Comparison of ENCODE assay signal across 1 cellular context in genomic region chr2:36380624-36381481, GRCh38.
TF ChIP-seq lines count a peak whose summit lies in the region.

No MANE protein-coding gene starts in this region.

TF ChIP-seq in H1, 55 proteins besides CTCF, POLR2A, EP300 and RAD21:
- TF ChIP-seq TBP (IDR thresholded peaks at IDR 0.05; ENCODE audit: low read depth, low read length) (no peak), YY1 (IDR thresholded peaks at IDR 0.05; ENCODE audit: low read depth, low read length) (peak; percentile 51; the same call in 1 of the 2 replicates), ASH2L (IDR thresholded peaks at IDR 0.05; ENCODE audit: low read length) (peak; percentile 71), MAX (IDR thresholded peaks at IDR 0.05) (no peak), JUN (IDR thresholded peaks at IDR 0.05; ENCODE audit: low read depth, low read length) (no peak), SRF (IDR thresholded peaks at IDR 0.05; ENCODE audit: low read depth, low read length) (no peak), CEBPB (IDR thresholded peaks at IDR 0.05; ENCODE audit: low read depth, low read length) (no peak), SIN3A (conservative IDR thresholded peaks at IDR 0.05 in 1 of 2, IDR thresholded peaks at IDR 0.05 in 1 of 2; ENCODE audit: low read depth in 1 of 2, low read length in 2 of 2) (no peak), TAF1 (IDR thresholded peaks at IDR 0.05; ENCODE audit: low read depth, low read length) (peak; percentile 0; the same call in 1 of the 2 replicates), SIX5 (IDR thresholded peaks at IDR 0.05; ENCODE audit: low read depth, low read length) (no peak), RBBP5 (IDR thresholded peaks at IDR 0.05; ENCODE audit: borderline replicate concordance, low read depth, low read length) (no peak; the same call in 1 of the 2 replicates), TAF7 (optimal IDR thresholded peaks at IDR 0.05; ENCODE audit: borderline replicate concordance, low read depth, low read length) (peak; percentile 52), FOSL1 (IDR thresholded peaks at IDR 0.05; ENCODE audit: insufficient read depth, low read depth, low read length) (no peak), TEAD4 (IDR thresholded peaks at IDR 0.05; ENCODE audit: low read depth, low read length) (peak; percentile 88), TCF12 (IDR thresholded peaks at IDR 0.05; ENCODE audit: low read depth, low read length) (no peak), ATF2 (IDR thresholded peaks at IDR 0.05; ENCODE audit: low read length) (no peak), SP1 (IDR thresholded peaks at IDR 0.05; ENCODE audit: low read depth, low read length) (peak; percentile 52; the same call in 1 of the 2 replicates), RNF2 (IDR thresholded peaks at IDR 0.05; ENCODE audit: borderline replicate concordance, low read depth, low read length, missing control alignments, poor library complexity, severe bottlenecking) (no peak), USF2 (IDR thresholded peaks at IDR 0.05; ENCODE audit: low read length) (no peak), E2F6 (IDR thresholded peaks at IDR 0.05) (no peak), HDAC2 (IDR thresholded peaks at IDR 0.05; ENCODE audit: borderline replicate concordance in 1 of 2, low read depth in 2 of 2, low read length in 2 of 2) (peak in 1 of 2 experiments; percentile 73; a peak in 1 of 4 replicates), BCL11A (IDR thresholded peaks at IDR 0.05; ENCODE audit: low read depth in 2 of 2, low read length in 2 of 2) (no peak), SP4 (IDR thresholded peaks at IDR 0.05; ENCODE audit: low read length) (no peak), POLR2AphosphoS5 (IDR thresholded peaks at IDR 0.05; ENCODE audit: low read depth, low read length) (no peak), CTBP2 (IDR thresholded peaks at IDR 0.05; ENCODE audit: borderline replicate concordance, insufficient read depth, insufficient read length, low read length) (peak; percentile 87), MAFK (IDR thresholded peaks at IDR 0.05; ENCODE audit: low read depth, low read length) (no peak)
